In genomic region chr9:134617836-134618162, GRCh38 we compare ENCODE assay signal across 1 cellular context.
TF ChIP-seq lines count a peak whose summit lies in the region.

No MANE protein-coding gene starts in this region.

TF ChIP-seq in IMR-90, 13 proteins besides CTCF, POLR2A, EP300 and RAD21:
- no peak for TF ChIP-seq NFE2L2 (IDR thresholded peaks at IDR 0.05; ENCODE audit: low read depth, low read length)
- TF ChIP-seq SMC3 (IDR thresholded peaks at IDR 0.05; ENCODE audit: low read depth, low read length) = no peak
- no peak for TF ChIP-seq RFX5 (IDR thresholded peaks at IDR 0.05; ENCODE audit: low read depth, low read length)
- no peak for TF ChIP-seq MXI1 (IDR thresholded peaks at IDR 0.05; ENCODE audit: borderline replicate concordance, low read depth, low read length)
- TF ChIP-seq FOS (IDR thresholded peaks at IDR 0.05; ENCODE audit: low read depth, low read length) = no peak
- no peak for TF ChIP-seq CEBPB (IDR thresholded peaks at IDR 0.05; ENCODE audit: low read depth, low read length)
- TF ChIP-seq BHLHE40 (IDR thresholded peaks at IDR 0.05; ENCODE audit: low read depth, low read length) = no peak
- no peak for TF ChIP-seq MAFK (IDR thresholded peaks at IDR 0.05; ENCODE audit: low read depth, low read length)
